In genomic region chr16:30875881-30876791, GRCh38 we compare ENCODE assay signal across 8 cellular contexts. TPM values are rescaled to one million over a fixed set of nuclear protein-coding genes. Genes with fewer than 3 reads are reported as not detected.
A peak's percentile ranks its signal among the peaks of the same experiment; 100 is the strongest.
DNase-seq lines count a peak whose midpoint lies in the region; ATAC-seq and TF ChIP-seq lines count a peak whose summit lies in the region.

No MANE protein-coding gene starts in this region.

- H3K27me3 ChIP-seq in BE2C = no peaks in the 10 kb centered on the region

- H3K4me1 Mint-ChIP-seq in activated naive CD4-positive, alpha-beta T cell treated with anti-CD3 and anti-CD28 coated beads, Interleukin-2, amount 50 U/mL, for 24 hours = peaks cover 34% of the 10 kb centered on the region

- no peaks in the 10 kb centered on the region for H3K9me3 Mint-ChIP-seq in activated naive CD4-positive, alpha-beta T cell treated with anti-CD3 and anti-CD28 coated beads, Interleukin-2, amount 50 U/mL, for 24 hours

- H3K27me3 Mint-ChIP-seq in activated naive CD4-positive, alpha-beta T cell treated with anti-CD3 and anti-CD28 coated beads, Interleukin-2, amount 50 U/mL, for 24 hours = no peaks in the 10 kb centered on the region

- no peaks in the 10 kb centered on the region for H3K9me3 ChIP-seq in BE2C

- peak overlapping the region; percentile 95 for H3K4me3 ChIP-seq in BE2C (ENCODE audit: low read depth, low read length)
- H3K4me3 ChIP-seq in iPS-11a (ENCODE audit: low read depth, low read length) = peak overlapping the region; percentile 83

- H3K36me3 Mint-ChIP-seq in activated naive CD4-positive, alpha-beta T cell treated with anti-CD3 and anti-CD28 coated beads, Interleukin-2, amount 50 U/mL, for 24 hours = no peaks in the 10 kb centered on the region

- TF ChIP-seq POLR2A in GM15510 (IDR thresholded peaks at IDR 0.05; ENCODE audit: borderline replicate concordance, extremely low read depth, insufficient read length) = peak; percentile 11

- DNase-seq in BE2C = no peak
- DNase-seq in NCI-H2227 (lab: John Stamatoyannopoulos, UW; ENCODE audit: unreplicated experiment) = peak; percentile 38
- DNase-seq in stimulated activated CD8-positive, alpha-beta memory T cell treated with anti-CD3 and anti-CD28 coated beads, Interleukin-4, amount 100 ng/mL, for 48 hours = peak; percentile 46
- no peak for DNase-seq in dedifferentiated amniotic fluid mesenchymal stem cell (ENCODE audit: extremely low spot score)

- peak overlapping the region; percentile 88 for H3K27ac Mint-ChIP-seq in activated naive CD4-positive, alpha-beta T cell treated with anti-CD3 and anti-CD28 coated beads, Interleukin-2, amount 50 U/mL, for 24 hours

- H3K36me3 ChIP-seq in BE2C = peaks cover 3% of the 10 kb centered on the region; the same call in 1 of the 2 replicates

- no peak for ATAC-seq in HG03378 (IDR thresholded peaks at IDR 0.05; ENCODE audit: unreplicated experiment)

- TF ChIP-seq CTCF in BE2C (IDR thresholded peaks at IDR 0.05; ENCODE audit: low read depth, low read length) = no peak

- H3K4me3 Mint-ChIP-seq in activated naive CD4-positive, alpha-beta T cell treated with anti-CD3 and anti-CD28 coated beads, Interleukin-2, amount 50 U/mL, for 24 hours = peak overlapping the region; percentile 84

- no peaks in the 10 kb centered on the region for H3K4me1 ChIP-seq in BE2C

RNA-seq across cellular contexts. Expression of gene BCL7C, which starts 17.7 kb away (rescaled TPM):
- polyA plus RNA-seq in BE2C (2012; ENCODE audit: insufficient read depth, insufficient read length, low read depth) = 26.3 TPM

RNA-seq across cellular contexts. Expression of gene CTF1, which starts 20.3 kb away (rescaled TPM):
- polyA plus RNA-seq in BE2C (2012; ENCODE audit: insufficient read depth, insufficient read length, low read depth) = 0.36 TPM

RNA-seq across cellular contexts. Expression of gene FBXL19, which starts 47.2 kb away (rescaled TPM):
- 33.4 TPM for polyA plus RNA-seq in BE2C (2012; ENCODE audit: insufficient read depth, insufficient read length, low read depth)

Comparison
In these comparisons a context has a peak if more than half of its experiments do, and no peak if none do; other contexts are left out.
1. DNase-seq: peak in NCI-H2227 (single experiment) and stimulated activated CD8-positive, alpha-beta memory T cell treated with anti-CD3 and anti-CD28 coated beads, Interleukin-4, amount 100 ng/mL, for 48 hours (single experiment); none in BE2C (single experiment) and dedifferentiated amniotic fluid mesenchymal stem cell (single experiment).